Comparison of ENCODE assay signal across 31 cellular contexts in genomic region chr5:38948501-38948900, GRCh38.
DNase-seq lines count a peak whose midpoint lies in the region; ATAC-seq, FAIRE-seq and TF ChIP-seq lines count a peak whose summit lies in the region.
"Had no signal": no experiment of that assay in that cellular context is flagged by ENCODE, and none has a peak within 500 bp of the region (broad histone marks: within the 10 kb centered on the region; RNA-seq: fewer than 3 reads in every experiment).

No MANE protein-coding gene starts in this region.

- DNase-seq in GM04504 (ENCODE audit: low read depth) (peak; percentile 38), astrocyte (ENCODE audit: low read depth) (peak; percentile 29), fibroblast of the aortic adventitia (ENCODE audit: low read depth) (peak; percentile 71)
- DNase-seq in stimulated activated CD4-positive, alpha-beta T cell treated with anti-CD3 and anti-CD28 coated beads, Interleukin-2, amount 100 ng/mL, for 24 hours, result no peak
- DNase-seq: activated CD8-positive, alpha-beta memory T cell treated with anti-CD3 and anti-CD28 coated beads for 24 hours; activated naive CD4-positive, alpha-beta T cell; activated T-cell treated with anti-CD3 and anti-CD28 coated beads, Interleukin-2, amount 50 U/mL, for 48 hours; amygdala; central memory CD4-positive, alpha-beta T cell; COR-L47; dorsolateral prefrontal cortex; GF-D8; H9; islet precursor cell; Kasumi-1; midbrain; natural killer cell; NCI-H187 treated with DMSO at 0.1 percent for 48 hours; NCI-H345; NCI-H82; right cardiac atrium; stimulated activated naive CD4-positive, alpha-beta T cell treated with Interleukin-2 at 50 U/mL for 16 hours; T-helper 2 cell had no signal

- no peak for FAIRE-seq in astrocyte (lab: Jason Lieb, UNC)
- FAIRE-seq: endothelial cell of umbilical vein had no signal

- no peaks in the 10 kb centered on the region for H3K79me2 ChIP-seq in astrocyte (ENCODE audit: insufficient read depth, low read length)
- H3K79me2 ChIP-seq: parathyroid adenoma had no signal

- H3K9ac ChIP-seq in astrocyte (ENCODE audit: low read length), result no peak overlapping the region
- H3K9ac ChIP-seq: BLaER1, parathyroid adenoma had no signal

- no peaks in the 10 kb centered on the region for H4K20me1 ChIP-seq in astrocyte (ENCODE audit: insufficient read depth, low read length)

- H3K27me3 ChIP-seq in astrocyte (ENCODE audit: insufficient read depth, low read length), result no peaks in the 10 kb centered on the region
- H3K27me3 ChIP-seq: BLaER1, dorsolateral prefrontal cortex had no signal

- H3K4me3 ChIP-seq in astrocyte (ENCODE audit: insufficient read depth, low read depth, low read length), result no peak overlapping the region
- H3K4me3 ChIP-seq in fibroblast of the aortic adventitia (ENCODE audit: low read depth, low read length), result no peak overlapping the region
- H3K4me3 ChIP-seq: BLaER1, dorsolateral prefrontal cortex, thoracic aorta had no signal

- no peak overlapping the region for H3K27ac Mint-ChIP-seq in astrocyte (ENCODE audit: unreplicated experiment)
- H3K27ac Mint-ChIP-seq: H9, natural killer cell had no signal

- no peak overlapping the region for H3K27ac ChIP-seq in astrocyte (ENCODE audit: low read depth, low read length)
- H3K27ac ChIP-seq: BLaER1, dorsolateral prefrontal cortex, parathyroid adenoma, thoracic aorta had no signal

- no peaks in the 10 kb centered on the region for H3K9me3 ChIP-seq in astrocyte (ENCODE audit: insufficient read depth, low read depth, low read length)
- H3K9me3 ChIP-seq: BLaER1, thoracic aorta had no signal

- no peak for TF ChIP-seq CTCF in astrocyte (IDR thresholded peaks at IDR 0.05; ENCODE audit: insufficient read depth, low read depth, low read length)
- TF ChIP-seq CTCF in fibroblast of the aortic adventitia (IDR thresholded peaks at IDR 0.05; ENCODE audit: insufficient read depth, low read length), result no peak

- H3K4me2 ChIP-seq in astrocyte (ENCODE audit: low read length), result no peak overlapping the region
- H3K4me2 ChIP-seq: BLaER1 had no signal

- no peak overlapping the region for H2AFZ ChIP-seq in astrocyte (ENCODE audit: low read depth, low read length)
- H2AFZ ChIP-seq: parathyroid adenoma had no signal

- no peaks in the 10 kb centered on the region for H3K9me3 Mint-ChIP-seq in astrocyte (ENCODE audit: unreplicated experiment)
- H3K9me3 Mint-ChIP-seq: H9, natural killer cell had no signal

- peaks cover 6% of the 10 kb centered on the region for H3K36me3 Mint-ChIP-seq in astrocyte (ENCODE audit: low read depth, unreplicated experiment)

- H3K4me3 Mint-ChIP-seq in astrocyte (ENCODE audit: unreplicated experiment), result no peak overlapping the region
- H3K4me3 Mint-ChIP-seq: H9, natural killer cell had no signal

- H3K4me1 ChIP-seq in astrocyte (ENCODE audit: insufficient read depth, low read length), result no peaks in the 10 kb centered on the region
- H3K4me1 ChIP-seq: BLaER1, parathyroid adenoma had no signal

- peaks cover 40% of the 10 kb centered on the region for H3K36me3 ChIP-seq in astrocyte (ENCODE audit: insufficient read depth, low read length)

- H3K4me1 Mint-ChIP-seq in astrocyte (ENCODE audit: low read depth, unreplicated experiment), result peaks cover 2% of the 10 kb centered on the region
- H3K4me1 Mint-ChIP-seq: H9, natural killer cell had no signal

- no peaks in the 10 kb centered on the region for H3K27me3 Mint-ChIP-seq in astrocyte (ENCODE audit: low read depth, unreplicated experiment)

- ATAC-seq in GM21526 (IDR thresholded peaks at IDR 0.05; ENCODE audit: low FRiP score, unreplicated experiment) (no peak), HG03521 (IDR thresholded peaks at IDR 0.05; ENCODE audit: unreplicated experiment) (no peak), GM19351 (IDR thresholded peaks at IDR 0.05; ENCODE audit: unreplicated experiment) (no peak)
- ATAC-seq: natural killer cell, right cardiac atrium, SK-N-SH treated with all-trans-retinoic acid at 6 μM for 48 hours had no signal

Comparison
In these comparisons a context has a peak if more than half of its experiments do, and no peak if none do; other contexts are left out.
1. DNase-seq: peak in GM04504 (single experiment), astrocyte (single experiment) and fibroblast of the aortic adventitia (single experiment); none in stimulated activated CD4-positive, alpha-beta T cell treated with anti-CD3 and anti-CD28 coated beads, Interleukin-2, amount 100 ng/mL, for 24 hours (0 of 2).